Comparison of ENCODE assay signal across 13 cellular contexts in the genomic region with DNA sequence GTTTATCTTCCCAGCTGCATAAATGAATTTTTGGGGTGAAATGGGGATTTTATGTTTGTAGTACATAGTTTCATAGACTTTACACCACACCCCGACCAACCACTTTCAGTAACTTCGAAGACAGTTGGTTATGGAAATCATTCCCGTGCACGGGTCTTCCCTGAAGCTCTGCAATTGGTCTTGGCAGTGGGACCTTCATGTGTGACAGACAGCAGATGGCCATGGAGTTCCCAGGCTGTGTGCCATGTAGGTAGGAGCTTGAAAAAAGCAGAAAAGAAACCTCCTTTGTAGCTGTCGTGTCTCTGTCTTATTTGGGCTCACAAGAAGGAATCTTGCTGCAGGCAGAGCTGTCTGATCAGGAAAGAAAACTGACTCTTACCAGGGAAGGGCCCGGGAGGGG. TPM values are rescaled to one million over a fixed set of nuclear protein-coding genes. Genes with fewer than 3 reads are reported as not detected.
DNase-seq lines count a peak whose midpoint lies in the region; ATAC-seq and TF ChIP-seq lines count a peak whose summit lies in the region.
"Had no signal": no experiment of that assay in that cellular context is flagged by ENCODE, and none has a peak within 500 bp of the region (broad histone marks: within the 10 kb centered on the region; RNA-seq: fewer than 3 reads in every experiment).

No MANE protein-coding gene starts in this region.

- peak; percentile 0 for DNase-seq in NCI-H1694 treated with DMSO at 0.1 percent for 48 hours (lab: John Stamatoyannopoulos, UW)
- DNase-seq in cerebellum (ENCODE audit: low spot score): peak; percentile 81
- DNase-seq in left ventricle myocardium inferior: no peak
- no peak for DNase-seq in progenitor cell of endocrine pancreas (ENCODE audit: low spot score, unreplicated experiment)
- DNase-seq in activated CD4-positive, CD25-positive, alpha-beta regulatory T cell treated with anti-CD3 and anti-CD28 coated beads, Interleukin-2, amount 50 U/mL, for 72 hours: no peak
- no peak for DNase-seq in stimulated activated CD4-positive, alpha-beta T cell treated with anti-CD3 and anti-CD28 coated beads, Interleukin-2, amount 100 ng/mL, for 24 hours
- DNase-seq in ecto neural progenitor cell (ENCODE audit: low spot score): no peak

- H3K9me3 ChIP-seq in left ventricle myocardium inferior (replicated peaks): peaks cover 3% of the 10 kb centered on the region
- H3K9me3 ChIP-seq: A549, BE2C had no signal

- no peak overlapping the region for H3K4me3 ChIP-seq in left ventricle myocardium inferior
- H3K4me3 ChIP-seq: A549 had no signal

- ATAC-seq in HG02798 (IDR thresholded peaks at IDR 0.05; ENCODE audit: poor library complexity, unreplicated experiment): no peak

- H3K4me1 Mint-ChIP-seq in progenitor cell of endocrine pancreas (ENCODE audit: low read depth): peaks cover 4% of the 10 kb centered on the region

- peaks cover 12% of the 10 kb centered on the region for H3K36me3 Mint-ChIP-seq in progenitor cell of endocrine pancreas (ENCODE audit: insufficient read depth)

- H3K4me3 Mint-ChIP-seq in progenitor cell of endocrine pancreas (ENCODE audit: low read depth): no peak overlapping the region

- no peaks in the 10 kb centered on the region for H3K27me3 ChIP-seq in left ventricle myocardium inferior (ENCODE audit: low read depth)
- H3K27me3 ChIP-seq: BE2C had no signal

- intact Hi-C loops in left ventricle myocardium inferior (cut with micrococcal nuclease): loop anchor here (10.0 kb wide), 1 partner anchor 323 kb away; no protein-coding TSS in a partner anchor

- H3K27ac ChIP-seq in left ventricle myocardium inferior (replicated peaks): peak overlapping the region; percentile 78
- H3K27ac ChIP-seq: A549, C4-2B, HL-60 had no signal

- H3K9me3 Mint-ChIP-seq in progenitor cell of endocrine pancreas (ENCODE audit: low read depth): no peaks in the 10 kb centered on the region
- H3K9me3 Mint-ChIP-seq: CD4-positive, alpha-beta memory T cell had no signal

- no peak for TF ChIP-seq CTCF in left ventricle myocardium inferior (IDR thresholded peaks at IDR 0.05; ENCODE audit: borderline replicate concordance)
- no peak for TF ChIP-seq CTCF in progenitor cell of endocrine pancreas (IDR thresholded peaks at IDR 0.05; ENCODE audit: unreplicated experiment)

- H3K4me1 ChIP-seq in left ventricle myocardium inferior: peaks cover 44% of the 10 kb centered on the region
- H3K4me1 ChIP-seq: A549, BE2C had no signal

- peak overlapping the region; percentile 20 for H3K27ac Mint-ChIP-seq in progenitor cell of endocrine pancreas

- H3K27me3 Mint-ChIP-seq in progenitor cell of endocrine pancreas: no peaks in the 10 kb centered on the region
- H3K27me3 Mint-ChIP-seq: CD4-positive, alpha-beta memory T cell had no signal

- peaks cover 53% of the 10 kb centered on the region for H3K36me3 ChIP-seq in left ventricle myocardium inferior
- H3K36me3 ChIP-seq: BE2C had no signal

RNA-seq across cellular contexts. Expression of a gene that starts 25.9 kb away (rescaled TPM):
- total RNA-seq in cerebellum (26.6 TPM), left ventricle myocardium inferior (27.9 TPM), progenitor cell of endocrine pancreas (15.2 and 16.5 TPM in 2 replicates)

Comparison
In these comparisons a context has a peak if more than half of its experiments do, and no peak if none do; other contexts are left out.
1. DNase-seq: peak in NCI-H1694 treated with DMSO at 0.1 percent for 48 hours (single experiment) and cerebellum (single experiment); none in left ventricle myocardium inferior (single experiment), progenitor cell of endocrine pancreas (single experiment), activated CD4-positive, CD25-positive, alpha-beta regulatory T cell treated with anti-CD3 and anti-CD28 coated beads, Interleukin-2, amount 50 U/mL, for 72 hours (single experiment), stimulated activated CD4-positive, alpha-beta T cell treated with anti-CD3 and anti-CD28 coated beads, Interleukin-2, amount 100 ng/mL, for 24 hours (0 of 2) and ecto neural progenitor cell (single experiment).